ENCODE assay signal across 19 cellular contexts in genomic region chr6:88922775-88923548, GRCh38. TPM values are rescaled to one million over a fixed set of nuclear protein-coding genes. Genes with fewer than 3 reads are reported as not detected.
DNase-seq lines count a peak whose midpoint lies in the region; ATAC-seq and TF ChIP-seq lines count a peak whose summit lies in the region.
"Had no signal": no experiment of that assay in that cellular context is flagged by ENCODE, and none has a peak within 500 bp of the region (broad histone marks: within the 10 kb centered on the region; RNA-seq: fewer than 3 reads in every experiment).

No MANE protein-coding gene starts in this region.

- H2AFZ ChIP-seq in SK-N-SH (ENCODE audit: low read depth) = no peak overlapping the region
- H2AFZ ChIP-seq: hepatocyte had no signal

- no peaks in the 10 kb centered on the region for H3K9me2 ChIP-seq in SK-N-SH

- H3K56ac ChIP-seq in mesendoderm (ENCODE audit: low read length) = no peak overlapping the region

- TF ChIP-seq CTCF in AG10803 (conservative IDR thresholded peaks at IDR 0.05; ENCODE audit: low read length) = no peak
- no peak for TF ChIP-seq CTCF in SK-N-SH (IDR thresholded peaks at IDR 0.05)
- no peak for TF ChIP-seq CTCF in fibroblast of mammary gland (conservative IDR thresholded peaks at IDR 0.05; ENCODE audit: control insufficient read depth, insufficient read depth, low read depth, low read length)

- H3K18ac ChIP-seq in mesendoderm (ENCODE audit: low read length) = no peak overlapping the region

- H2BK5ac ChIP-seq in mesendoderm (ENCODE audit: low read length) = no peak overlapping the region

- no peak overlapping the region for H3K27ac ChIP-seq in SK-N-SH (ENCODE audit: low read depth in 2 of 2, low read length in 1 of 2)
- no peak overlapping the region for H3K27ac ChIP-seq in mesendoderm (ENCODE audit: low read depth, low read length)
- H3K27ac ChIP-seq: A549, hepatocyte, upper lobe of left lung, VCaP had no signal

- H3K79me2 ChIP-seq in SK-N-SH (ENCODE audit: insufficient read depth) = no peaks in the 10 kb centered on the region
- H3K79me2 ChIP-seq in mesendoderm (ENCODE audit: control insufficient read depth, insufficient read depth, low read length) = no peaks in the 10 kb centered on the region
- H3K79me2 ChIP-seq: hepatocyte had no signal

- in situ Hi-C loops in KBM-7 (cut with MboI; ENCODE audit: low pct_unique_long_range_greater_than_20kb, low sequenced_read_pairs) = no loop called here

- no peak overlapping the region for H3K9ac ChIP-seq in SK-N-SH
- no peak overlapping the region for H3K9ac ChIP-seq in mesendoderm (ENCODE audit: low read length)

- H4K5ac ChIP-seq in mesendoderm (ENCODE audit: low read length) = no peak overlapping the region

- TF ChIP-seq RAD21 in SK-N-SH (IDR thresholded peaks at IDR 0.05; ENCODE audit: low read length) = no peak

- H2BK120ac ChIP-seq in mesendoderm (ENCODE audit: low read depth, low read length) = no peak overlapping the region

- peak in 1 of 2 experiments; percentile 53; a peak in 1 of 4 replicates for TF ChIP-seq EP300 in SK-N-SH (IDR thresholded peaks at IDR 0.05; ENCODE audit: borderline replicate concordance in 1 of 2, low read depth in 1 of 2, low read length in 1 of 2)

- no peaks in the 10 kb centered on the region for H3F3A ChIP-seq in SK-N-SH (replicated peaks; ENCODE audit: insufficient read depth)

- H3K4me2 ChIP-seq in SK-N-SH = no peak overlapping the region
- H3K4me2 ChIP-seq in mesendoderm (ENCODE audit: low read length) = no peak overlapping the region
- H3K4me2 ChIP-seq: A549, hepatocyte had no signal

- H4K20me1 ChIP-seq in SK-N-SH (ENCODE audit: insufficient read depth) = no peaks in the 10 kb centered on the region

- DNase-seq in AG10803 (ENCODE audit: low read depth) (peak; percentile 34), KBM-7 (peak; percentile 55), SK-N-SH (no peak), fibroblast of mammary gland (ENCODE audit: low read depth) (peak; percentile 31), DMS153 treated with DMSO at 0.1 percent for 48 hours (lab: John Stamatoyannopoulos, UW; ENCODE audit: unreplicated experiment) (no peak), mesendoderm (no peak)
- DNase-seq: activated CD8-positive, alpha-beta T cell treated with anti-CD3 and anti-CD28 coated beads for 36 hours; CD8-positive, alpha-beta T cell; H7; NCI-H1417; NCI-H345; stimulated activated naive CD4-positive, alpha-beta T cell; upper lobe of left lung had no signal

- CTCF ChIA-PET in SK-N-SH (lab: Yijun Ruan, JAX) = no interaction called here

- H3K23ac ChIP-seq in mesendoderm (ENCODE audit: low read length) = no peak overlapping the region

- H3K4me3 ChIP-seq in AG10803 (ENCODE audit: low read length) (no peak overlapping the region), SK-N-SH (ENCODE audit: low read depth in 2 of 2, low read length in 1 of 2) (no peak overlapping the region), fibroblast of mammary gland (ENCODE audit: control insufficient read depth, low read depth, low read length) (no peak overlapping the region), mesendoderm (ENCODE audit: low read length) (no peak overlapping the region)
- H3K4me3 ChIP-seq: A549, GM12878, hepatocyte, upper lobe of left lung had no signal

- no peak overlapping the region for H2BK15ac ChIP-seq in mesendoderm (replicated peaks; ENCODE audit: low read depth)

- H3K4me1 ChIP-seq in SK-N-SH (ENCODE audit: control insufficient read depth in 1 of 2, insufficient read depth in 2 of 2, low read depth in 1 of 2, low read length in 1 of 2) (peaks cover 0 to 2% of the 10 kb centered on the region in 2 experiments; a peak in 2 of 4 replicates), mesendoderm (ENCODE audit: control insufficient read depth, low read depth, low read length) (no peaks in the 10 kb centered on the region)
- H3K4me1 ChIP-seq: A549, upper lobe of left lung had no signal

- WGBS in SK-N-SH (ENCODE audit: low lambda C conversion rate) = 92% methylated on average over 4 of the region's 4 CpGs
- WGBS in mesendoderm (ENCODE audit: extremely low coverage, insufficient coverage, low lambda C conversion rate) = no CpG with 5 or more reads among the region's 4 CpGs

- H2AK5ac ChIP-seq in mesendoderm (ENCODE audit: low read length) = no peak overlapping the region

- no peak overlapping the region for H3K4ac ChIP-seq in mesendoderm (ENCODE audit: low read depth, low read length)

- H3K79me1 ChIP-seq in mesendoderm (ENCODE audit: low read length) = no peaks in the 10 kb centered on the region

- H3K36me3 ChIP-seq in SK-N-SH (replicated peaks in 1 of 2; ENCODE audit: control insufficient read depth in 1 of 2, insufficient read depth in 2 of 2, low read length in 1 of 2) (peaks cover 10 to 30% of the 10 kb centered on the region in 2 experiments), mesendoderm (ENCODE audit: control insufficient read depth, insufficient read depth, low read length) (no peaks in the 10 kb centered on the region)

- no peak for ATAC-seq in GM18511 (IDR thresholded peaks at IDR 0.05; ENCODE audit: unreplicated experiment)
- no peak for ATAC-seq in HG02763 (IDR thresholded peaks at IDR 0.05; ENCODE audit: unreplicated experiment)
- ATAC-seq: A549; activated CD8-positive, alpha-beta T cell treated with anti-CD3 and anti-CD28 coated beads for 36 hours; CD8-positive, alpha-beta T cell; GM12878 had no signal

- H3K27me3 ChIP-seq in SK-N-SH (ENCODE audit: insufficient read depth) (no peaks in the 10 kb centered on the region), mesendoderm (ENCODE audit: insufficient read depth, low read length, poor library complexity) (no peaks in the 10 kb centered on the region)
- H3K27me3 ChIP-seq: hepatocyte, upper lobe of left lung had no signal

- no peaks in the 10 kb centered on the region for H3K9me3 ChIP-seq in SK-N-SH
- H3K9me3 ChIP-seq: A549, upper lobe of left lung had no signal

- no peak overlapping the region for H4K8ac ChIP-seq in mesendoderm (ENCODE audit: low read depth, low read length)

- POLR2A ChIA-PET in SK-N-SH (lab: Yijun Ruan, JAX) = no interaction called here

TF ChIP-seq in SK-N-SH, 30 proteins besides CTCF, POLR2A, EP300 and RAD21:
- TF ChIP-seq RCOR1 (IDR thresholded peaks at IDR 0.05; ENCODE audit: low read length) (peak; percentile 26; the same call in 1 of the 2 replicates), GATA2 (CRISPR knock-in tag; IDR thresholded peaks at IDR 0.05) (peak; percentile 80), RXRA (IDR thresholded peaks at IDR 0.05; ENCODE audit: borderline replicate concordance, low read depth) (no peak), TCF12 (IDR thresholded peaks at IDR 0.05) (0 out of 2 replicates have a peak, but pooled peaks have one; percentile 8), POLR2AphosphoS5 (IDR thresholded peaks at IDR 0.05; ENCODE audit: low read depth, low read length) (no peak), FOSL2 (IDR thresholded peaks at IDR 0.05; ENCODE audit: borderline replicate concordance, low read depth) (no peak)
TF ChIP-seq in SK-N-SH: peak in this region for 3.

RNA-seq across cellular contexts. Expression of gene RNGTT, which starts 40.5 kb away (rescaled TPM):
- polyA plus RNA-seq in SK-N-SH (2012; rRNA removed) = 3.3 and 4.0 TPM in 2 replicates
- polyA plus RNA-seq in SK-N-SH (2012; cell fraction: cytosol; rRNA removed) = 5.5 and 7.1 TPM in 2 replicates
- polyA plus RNA-seq in SK-N-SH (2012; cell fraction: nucleus; rRNA removed) = 2.9 and 5.2 TPM in 2 replicates
- polyA plus RNA-seq in mesendoderm (2013, experiment 1 of 2) = 13.5 TPM
- polyA plus RNA-seq in mesendoderm (2013, experiment 2 of 2) = 13.3 TPM

Comparison
In these comparisons a context has a peak if more than half of its experiments do, and no peak if none do; other contexts are left out.
1. DNase-seq: peak in AG10803 (single experiment), KBM-7 (single experiment) and fibroblast of mammary gland (single experiment); none in SK-N-SH (single experiment), DMS153 treated with DMSO at 0.1 percent for 48 hours (single experiment) and mesendoderm (single experiment).